8 cellular contexts compared by ENCODE assay signal in the genomic region with DNA sequence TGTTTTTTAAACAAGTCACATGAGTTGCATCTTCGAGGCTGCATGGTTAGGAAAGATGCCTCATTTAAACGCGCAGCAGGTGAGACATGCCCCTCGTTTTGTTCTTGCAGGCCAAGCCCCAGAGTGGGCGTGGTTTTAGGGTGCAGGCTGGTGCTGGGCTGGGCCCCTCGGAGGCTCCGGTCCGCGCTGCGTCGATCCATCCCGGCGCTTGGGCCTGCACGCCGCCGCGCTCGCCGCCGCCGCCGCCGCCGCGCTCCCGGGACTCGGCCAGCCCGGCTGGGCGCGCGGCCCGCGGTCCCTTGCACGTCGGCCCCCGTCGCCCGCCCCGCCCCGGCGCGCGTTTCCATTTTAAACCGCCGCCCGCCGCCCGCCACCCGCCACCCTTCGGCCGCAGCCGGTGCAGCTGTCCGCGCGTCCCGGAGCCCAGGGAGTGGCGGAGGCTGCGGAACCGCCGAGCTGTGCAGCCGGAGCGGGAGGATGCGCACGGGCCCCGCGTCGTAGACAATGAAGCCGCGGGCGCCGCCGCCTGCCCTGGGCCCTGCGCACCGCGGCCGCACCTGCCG.
A peak's percentile ranks its signal among the peaks of the same experiment; 100 is the strongest.
DNase-seq lines count a peak whose midpoint lies in the region; ATAC-seq and TF ChIP-seq lines count a peak whose summit lies in the region.

No MANE protein-coding gene starts in this region.

- no peaks in the 10 kb centered on the region for H3K9me3 Mint-ChIP-seq in activated naive CD8-positive, alpha-beta T cell treated with anti-CD3 and anti-CD28 coated beads, Interleukin-2, amount 10 ng/mL, durations not matched to agents 7 days and 5 days

- POLR2A ChIA-PET in activated naive CD8-positive, alpha-beta T cell treated with anti-CD3 and anti-CD28 coated beads, Interleukin-2, amount 10 ng/mL, durations not matched to agents 7 days and 5 days (lab: Charles Lee), result no interaction called here

- no peaks in the 10 kb centered on the region for H3K27me3 ChIP-seq in vagina

- H3K4me1 Mint-ChIP-seq in activated naive CD8-positive, alpha-beta T cell treated with anti-CD3 and anti-CD28 coated beads, Interleukin-2, amount 10 ng/mL, durations not matched to agents 7 days and 5 days, result no peaks in the 10 kb centered on the region

- intact Hi-C loops in Right ventricle myocardium superior (cut with DNase I) (loop anchor here (5.0 kb wide), 1 partner anchor 72 kb away; no protein-coding TSS in a partner anchor), vagina (cut with DNase I) (no loop called here)

- H3K27ac Mint-ChIP-seq in activated naive CD8-positive, alpha-beta T cell treated with anti-CD3 and anti-CD28 coated beads, Interleukin-2, amount 10 ng/mL, durations not matched to agents 7 days and 5 days, result no peak overlapping the region

- no peak overlapping the region for H3K27ac ChIP-seq in vagina

- no peaks in the 10 kb centered on the region for H3K36me3 Mint-ChIP-seq in activated naive CD8-positive, alpha-beta T cell treated with anti-CD3 and anti-CD28 coated beads, Interleukin-2, amount 10 ng/mL, durations not matched to agents 7 days and 5 days

- TF ChIP-seq POLR2A in vagina (IDR thresholded peaks at IDR 0.05), result peak in 1 of 2 donors; percentile 20

- no peak overlapping the region for H3K4me3 Mint-ChIP-seq in activated naive CD8-positive, alpha-beta T cell treated with anti-CD3 and anti-CD28 coated beads, Interleukin-2, amount 10 ng/mL, durations not matched to agents 7 days and 5 days

- H3K9me3 ChIP-seq in vagina, result no peaks in the 10 kb centered on the region

- H3K36me3 ChIP-seq in vagina, result no peaks in the 10 kb centered on the region

- TF ChIP-seq CTCF in vagina (IDR thresholded peaks at IDR 0.05), result no peak

- peaks cover 36% of the 10 kb centered on the region for H3K4me1 ChIP-seq in vagina

- ATAC-seq in activated naive CD8-positive, alpha-beta T cell treated with anti-CD3 and anti-CD28 coated beads, Interleukin-2, amount 10 ng/mL, durations not matched to agents 7 days and 5 days (ENCODE audit: low read depth), result peak; percentile 10
- ATAC-seq in Right ventricle myocardium superior (ENCODE audit: poor library complexity) (peak; percentile 80), HG03280 (IDR thresholded peaks at IDR 0.05; ENCODE audit: unreplicated experiment) (no peak)

- peak overlapping the region; percentile 47 to 52 for H3K4me3 ChIP-seq in vagina

- peaks cover 67% of the 10 kb centered on the region for H3K27me3 Mint-ChIP-seq in activated naive CD8-positive, alpha-beta T cell treated with anti-CD3 and anti-CD28 coated beads, Interleukin-2, amount 10 ng/mL, durations not matched to agents 7 days and 5 days

- peak; percentile 43 for DNase-seq in activated naive CD4-positive, alpha-beta T cell treated with Interleukin-2 at 50 U/mL for 16 hours
- DNase-seq in activated naive CD4-positive, alpha-beta T cell (lab: John Stamatoyannopoulos, UW), result no peak
- DNase-seq in NCI-H82 treated with DMSO at 0.1 percent for 48 hours (lab: John Stamatoyannopoulos, UW; ENCODE audit: unreplicated experiment) (peak; percentile 33), Right ventricle myocardium superior (peak; percentile 79), nucleus accumbens (lab: John Stamatoyannopoulos, UW) (peak in 46 of 56 donors; percentile 26 to 84 (median 65)), vagina (ENCODE audit: extremely low spot score in 2 of 2) (no peak)
- peak; percentile 30 for DNase-seq in activated naive CD8-positive, alpha-beta T cell treated with anti-CD3 and anti-CD28 coated beads, Interleukin-2, amount 10 ng/mL, durations not matched to agents 7 days and 5 days

Comparison
In these comparisons a context has a peak if more than half of its experiments do, and no peak if none do; other contexts are left out.
1. DNase-seq: peak in activated naive CD4-positive, alpha-beta T cell treated with Interleukin-2 at 50 U/mL for 16 hours (single experiment), NCI-H82 treated with DMSO at 0.1 percent for 48 hours (single experiment), activated naive CD8-positive, alpha-beta T cell treated with anti-CD3 and anti-CD28 coated beads, Interleukin-2, amount 10 ng/mL, durations not matched to agents 7 days and 5 days (single experiment), Right ventricle myocardium superior (single experiment) and nucleus accumbens (46 of 56); none in activated naive CD4-positive, alpha-beta T cell (0 of 4) and vagina (0 of 2).